Comparison of ENCODE assay signal across 16 cellular contexts in the genomic region with DNA sequence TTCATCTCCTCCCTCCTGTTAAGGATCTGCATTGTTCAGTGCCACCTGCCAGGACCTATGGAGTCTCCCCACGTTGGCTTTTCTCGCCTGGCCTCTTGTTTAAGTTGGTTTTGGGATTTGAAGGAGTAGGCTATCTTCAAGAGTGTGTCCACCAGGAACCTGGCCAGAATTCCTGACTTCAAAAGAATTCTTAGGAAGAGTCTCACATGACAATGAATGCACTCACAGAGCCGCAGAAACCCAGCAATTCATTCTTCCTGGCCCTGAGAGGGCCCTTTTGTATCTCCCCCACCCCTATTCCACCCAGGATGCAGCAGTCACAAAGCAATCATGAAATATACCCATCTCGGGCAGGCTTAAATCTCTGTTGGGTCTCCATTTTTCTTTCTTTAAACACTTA.
A peak's percentile ranks its signal among the peaks of the same experiment; 100 is the strongest.
DNase-seq lines count a peak whose midpoint lies in the region; ATAC-seq, FAIRE-seq and TF ChIP-seq lines count a peak whose summit lies in the region.
"Had no signal": no experiment of that assay in that cellular context is flagged by ENCODE, and none has a peak within 500 bp of the region (broad histone marks: within the 10 kb centered on the region; RNA-seq: fewer than 3 reads in every experiment).

No MANE protein-coding gene starts in this region.

- peaks cover 2% of the 10 kb centered on the region for H3K27me3 Mint-ChIP-seq in astrocyte (ENCODE audit: low read depth, unreplicated experiment)
- H3K27me3 Mint-ChIP-seq: B cell; CD4-positive, alpha-beta T cell had no signal

- ATAC-seq in GM19463 (IDR thresholded peaks at IDR 0.05; ENCODE audit: unreplicated experiment) (no peak), GM19452 (IDR thresholded peaks at IDR 0.05; ENCODE audit: unreplicated experiment) (no peak)

- no peak overlapping the region for H3K18ac ChIP-seq in mesenchymal stem cell (ENCODE audit: low read depth in 1 of 2, low read length in 2 of 2)

- no peak overlapping the region for H3K4me3 Mint-ChIP-seq in astrocyte (ENCODE audit: unreplicated experiment)
- H3K4me3 Mint-ChIP-seq: B cell; CD4-positive, alpha-beta T cell had no signal

- H3K4me1 Mint-ChIP-seq in astrocyte (ENCODE audit: low read depth, unreplicated experiment) = peaks cover 10% of the 10 kb centered on the region
- H3K4me1 Mint-ChIP-seq: B cell had no signal

- no peak overlapping the region for H2BK5ac ChIP-seq in mesenchymal stem cell (ENCODE audit: low read depth, low read length, poor library complexity, severe bottlenecking)

- H2BK120ac ChIP-seq in mesenchymal stem cell (ENCODE audit: low read depth, low read length) = no peak overlapping the region

- H4K8ac ChIP-seq in mesenchymal stem cell (ENCODE audit: low read length) = no peak overlapping the region

- no peaks in the 10 kb centered on the region for H3K9me3 ChIP-seq in GM23248 (ENCODE audit: low read depth)
- no peaks in the 10 kb centered on the region for H3K9me3 ChIP-seq in MG63
- no peaks in the 10 kb centered on the region for H3K9me3 ChIP-seq in astrocyte (ENCODE audit: insufficient read depth, low read depth, low read length)
- no peaks in the 10 kb centered on the region for H3K9me3 ChIP-seq in mesenchymal stem cell (ENCODE audit: control insufficient read depth, low read length)

- H2AFZ ChIP-seq in GM23248 (no peak overlapping the region), astrocyte (ENCODE audit: low read depth, low read length) (no peak overlapping the region), mesenchymal stem cell (ENCODE audit: low read depth, low read length) (no peak overlapping the region)

- H3K79me2 ChIP-seq in GM23248 (ENCODE audit: insufficient read depth) (no peaks in the 10 kb centered on the region), astrocyte (ENCODE audit: insufficient read depth, low read length) (no peaks in the 10 kb centered on the region)

- FAIRE-seq in astrocyte (lab: Jason Lieb, UNC) = no peak
- FAIRE-seq: A204.1, GM12892 had no signal

- DNase-seq in GM23248 (peak; percentile 9), MG63 (peak; percentile 47), astrocyte (ENCODE audit: low read depth) (peak; percentile 79), mesenchymal stem cell (no peak)
- DNase-seq in activated naive CD4-positive, alpha-beta T cell treated with anti-CD3 and anti-CD28 coated beads, Interleukin-2, amount 50 U/mL, for 16 hours = no peak
- DNase-seq: CD4-positive, alpha-beta T cell; DMS153; DMS79 treated with DMSO at 0.1 percent for 48 hours; GDM1; H7 had no signal

- no peaks in the 10 kb centered on the region for H3K9me3 Mint-ChIP-seq in astrocyte (ENCODE audit: unreplicated experiment)
- H3K9me3 Mint-ChIP-seq: CD4-positive, alpha-beta T cell had no signal

- H3K9me2 ChIP-seq in GM23248 (ENCODE audit: insufficient read depth) = no peaks in the 10 kb centered on the region

- no peak overlapping the region for H3K9ac ChIP-seq in GM23248
- H3K9ac ChIP-seq in astrocyte (ENCODE audit: low read length) = no peak overlapping the region
- H3K9ac ChIP-seq in mesenchymal stem cell (ENCODE audit: low read length) = no peak overlapping the region

- no peak overlapping the region for H3K4ac ChIP-seq in mesenchymal stem cell (ENCODE audit: low read depth in 1 of 2, low read length in 2 of 2)

- H3K27ac ChIP-seq in GM23248 (no peak overlapping the region), astrocyte (ENCODE audit: low read depth, low read length) (peak overlapping the region; percentile 14), mesenchymal stem cell (ENCODE audit: low read length, poor library complexity, severe bottlenecking) (no peak overlapping the region)
- H3K27ac ChIP-seq: HL-60 had no signal

- H3K4me2 ChIP-seq in GM23248 (ENCODE audit: unreplicated experiment) (no peak overlapping the region), astrocyte (ENCODE audit: low read length) (no peak overlapping the region), mesenchymal stem cell (ENCODE audit: low read length, poor library complexity, severe bottlenecking) (no peak overlapping the region)

- H3K14ac ChIP-seq in mesenchymal stem cell (ENCODE audit: low read length in 2 of 2) = no peak overlapping the region

- H3K23ac ChIP-seq in mesenchymal stem cell (ENCODE audit: low read length in 2 of 2) = no peak overlapping the region

- H3K4me3 ChIP-seq in GM23248 = no peak overlapping the region
- no peak overlapping the region for H3K4me3 ChIP-seq in MG63
- H3K4me3 ChIP-seq in astrocyte (ENCODE audit: insufficient read depth, low read depth, low read length) = no peak overlapping the region
- no peak overlapping the region for H3K4me3 ChIP-seq in mesenchymal stem cell (ENCODE audit: insufficient read depth in 1 of 2, low read depth in 1 of 2, low read length in 2 of 2)

- no peak overlapping the region for H2BK12ac ChIP-seq in mesenchymal stem cell (ENCODE audit: low read length in 2 of 2)

- H3K36me3 ChIP-seq in GM23248 (ENCODE audit: low read depth) (no peaks in the 10 kb centered on the region), MG63 (no peaks in the 10 kb centered on the region), astrocyte (ENCODE audit: insufficient read depth, low read length) (no peaks in the 10 kb centered on the region), mesenchymal stem cell (ENCODE audit: control insufficient read depth in 1 of 2, insufficient read depth in 2 of 2, low read depth in 1 of 2, low read length in 2 of 2) (no peaks in the 10 kb centered on the region)

- H3K27me3 ChIP-seq in GM23248 (replicated peaks; ENCODE audit: insufficient read depth) (no peaks in the 10 kb centered on the region), MG63 (no peaks in the 10 kb centered on the region), astrocyte (ENCODE audit: insufficient read depth, low read length) (no peaks in the 10 kb centered on the region), mesenchymal stem cell (ENCODE audit: control insufficient read depth in 1 of 2, insufficient read depth in 1 of 2, low read length in 2 of 2) (no peaks in the 10 kb centered on the region)

- H2BK15ac ChIP-seq in mesenchymal stem cell (ENCODE audit: low read depth, poor library complexity, severe bottlenecking) = peak overlapping the region; percentile 71

- TF ChIP-seq CTCF in astrocyte (IDR thresholded peaks at IDR 0.05; ENCODE audit: insufficient read depth, low read depth, low read length) = no peak

- H3K79me1 ChIP-seq in mesenchymal stem cell (replicated peaks; ENCODE audit: low read length, poor library complexity, severe bottlenecking) = no peaks in the 10 kb centered on the region

- no peak overlapping the region for H4K91ac ChIP-seq in mesenchymal stem cell (ENCODE audit: low read length)

- H3K27ac Mint-ChIP-seq in astrocyte (ENCODE audit: unreplicated experiment) = no peak overlapping the region
- H3K27ac Mint-ChIP-seq: B cell; CD4-positive, alpha-beta T cell had no signal

- in situ Hi-C loops in GM23248 (cut with MboI) = no loop called here

- H3F3A ChIP-seq in GM23248 (ENCODE audit: insufficient read depth) = peaks cover 5% of the 10 kb centered on the region; the same call in 1 of the 2 replicates

- H4K20me1 ChIP-seq in GM23248 (ENCODE audit: insufficient read depth) = no peaks in the 10 kb centered on the region
- H4K20me1 ChIP-seq in astrocyte (ENCODE audit: insufficient read depth, low read length) = no peaks in the 10 kb centered on the region

- H2AK5ac ChIP-seq in mesenchymal stem cell (ENCODE audit: low read length, severe bottlenecking) = no peak overlapping the region

- H3K36me3 Mint-ChIP-seq in astrocyte (ENCODE audit: low read depth, unreplicated experiment) = no peaks in the 10 kb centered on the region

- 72 to 77% methylated on average over 4 of the region's 4 CpGs for WGBS in GM23248 (ENCODE audit: low coverage in 1 of 2, low lambda C conversion rate in 2 of 2, missing lambda C conversion rate in 2 of 2), 2 experiments
- 95% methylated on average over 3 of the region's 4 CpGs for WGBS in mesenchymal stem cell

- H3K4me1 ChIP-seq in GM23248 (ENCODE audit: insufficient read depth) (no peaks in the 10 kb centered on the region), astrocyte (ENCODE audit: insufficient read depth, low read length) (peaks cover 7% of the 10 kb centered on the region), mesenchymal stem cell (ENCODE audit: control insufficient read depth, insufficient read depth, low read depth, low read length) (no peaks in the 10 kb centered on the region)

Comparison
In these comparisons a context has a peak if more than half of its experiments do, and no peak if none do; other contexts are left out.
1. DNase-seq: peak in GM23248 (single experiment), MG63 (single experiment) and astrocyte (single experiment); none in mesenchymal stem cell (single experiment) and activated naive CD4-positive, alpha-beta T cell treated with anti-CD3 and anti-CD28 coated beads, Interleukin-2, amount 50 U/mL, for 16 hours (single experiment).